9 cellular contexts compared by ENCODE assay signal in genomic region chr3:71784914-71785593, GRCh38. TPM values are rescaled to one million over a fixed set of nuclear protein-coding genes. Genes with fewer than 3 reads are reported as not detected.
DNase-seq lines count a peak whose midpoint lies in the region; ATAC-seq and TF ChIP-seq lines count a peak whose summit lies in the region.
"Had no signal": no experiment of that assay in that cellular context is flagged by ENCODE, and none has a peak within 500 bp of the region (broad histone marks: within the 10 kb centered on the region; RNA-seq: fewer than 3 reads in every experiment).

Gene PROK2, minus strand, starts transcription at chr3:71785148. Its CDS starts 96 bp downstream, at chr3:71785052.

- H3K27me3 ChIP-seq in heart left ventricle = peaks cover 13 to 81% (median 52%) of the 10 kb centered on the region in 9 donors
- H3K27me3 ChIP-seq in iPS-18a (ENCODE audit: control insufficient read depth, insufficient read depth, low read length) = peaks cover 72% of the 10 kb centered on the region

- H3K4me1 Mint-ChIP-seq in activated T-cell treated with anti-CD3 and anti-CD28 coated beads, Interleukin-2, amount 50 U/mL, for 72 hours (ENCODE audit: low read depth) = peaks cover 21% of the 10 kb centered on the region

- peak within 1 kb of the TSS; percentile 7 for H3K9ac ChIP-seq in iPS-18a (ENCODE audit: low read length)

- no peaks in the 10 kb centered on the region for H3K9me3 Mint-ChIP-seq in activated T-cell treated with anti-CD3 and anti-CD28 coated beads, Interleukin-2, amount 50 U/mL, for 72 hours

- peaks cover 0 to 29% (median 6%) of the 10 kb centered on the region in 12 donors for H3K4me1 ChIP-seq in heart left ventricle
- H3K4me1 ChIP-seq in iPS-18a (ENCODE audit: control insufficient read depth, low read depth, low read length) = peaks cover 33% of the 10 kb centered on the region

- H3K4me3 Mint-ChIP-seq in activated T-cell treated with anti-CD3 and anti-CD28 coated beads, Interleukin-2, amount 50 U/mL, for 72 hours = peak within 1 kb of the TSS; percentile 84 to 94

- no peaks in the 10 kb centered on the region for H3K36me3 ChIP-seq in heart left ventricle
- H3K36me3 ChIP-seq in iPS-18a (ENCODE audit: control insufficient read depth, low read depth, low read length) = no peaks in the 10 kb centered on the region

- no peaks in the 10 kb centered on the region for H3K9me3 ChIP-seq in heart left ventricle
- no peaks in the 10 kb centered on the region for H3K9me3 ChIP-seq in iPS-18a (ENCODE audit: control insufficient read depth, low read depth, low read length)

- DNase-seq in heart left ventricle = no peak
- DNase-seq in Right ventricle myocardium superior = no peak
- peak; percentile 34 to 50 for DNase-seq in activated T-cell treated with anti-CD3 and anti-CD28 coated beads, Interleukin-2, amount 50 U/mL, for 72 hours
- peak; percentile 42 to 47 for DNase-seq in stimulated activated CD4-positive, alpha-beta T cell treated with anti-CD3 and anti-CD28 coated beads, Interleukin-4, amount 100 ng/mL, for 4 hours
- DNase-seq in dermis blood vessel endothelial cell = no peak

- peaks cover 63% of the 10 kb centered on the region for H3K27me3 Mint-ChIP-seq in activated T-cell treated with anti-CD3 and anti-CD28 coated beads, Interleukin-2, amount 50 U/mL, for 72 hours (ENCODE audit: low read depth)

- H3K27ac ChIP-seq in heart left ventricle (no peak within 1 kb of the TSS), iPS-18a (ENCODE audit: low read length) (no peak within 1 kb of the TSS)

- TF ChIP-seq CTCF in heart left ventricle (IDR thresholded peaks at IDR 0.05) = no peak

- H3K4me3 ChIP-seq in heart left ventricle (peak within 1 kb of the TSS; percentile 9 to 68 (median 27)), iPS-18a (ENCODE audit: low read length) (peak within 1 kb of the TSS; percentile 60)

- H3K36me3 Mint-ChIP-seq in activated T-cell treated with anti-CD3 and anti-CD28 coated beads, Interleukin-2, amount 50 U/mL, for 72 hours (ENCODE audit: insufficient read depth in 2 of 2) = peaks cover 0 to 2% of the 10 kb centered on the region in 2 donors

- no peak for TF ChIP-seq POLR2A in heart left ventricle (IDR thresholded peaks at IDR 0.05)

- intact Hi-C loops in heart left ventricle (cut with DNase I) = no loop called here
- intact Hi-C loops in Right ventricle myocardium superior (cut with DNase I) = no loop called here

- H3K27ac Mint-ChIP-seq in activated T-cell treated with anti-CD3 and anti-CD28 coated beads, Interleukin-2, amount 50 U/mL, for 72 hours = no peak within 1 kb of the TSS

- peak in 1 of 4 donors; percentile 46 for ATAC-seq in heart left ventricle
- ATAC-seq in Right ventricle myocardium superior (ENCODE audit: poor library complexity) = no peak
- ATAC-seq in activated T-cell treated with anti-CD3 and anti-CD28 coated beads, Interleukin-2, amount 50 U/mL, for 72 hours (replicated peaks in 1 of 2) = peak; percentile 84 to 87
- ATAC-seq in HG03175 (IDR thresholded peaks at IDR 0.05; ENCODE audit: unreplicated experiment) = no peak
- ATAC-seq in GM18498 (IDR thresholded peaks at IDR 0.05; ENCODE audit: unreplicated experiment) = no peak

- WGBS in heart left ventricle, 4 donors = 1 to 3% (median 2%) methylated on average over 17 to 94 of the region's 94 CpGs

RNA-seq across cellular contexts. Expression of gene PROK2, which starts in this region (rescaled TPM):
- total RNA-seq in heart left ventricle (under 1 TPM in 6 of 9 donors, not detected in 3; 0.17 to 0.49 (median 0.28) TPM), Right ventricle myocardium superior (0.54 TPM), dermis blood vessel endothelial cell (not detected in 2 replicates)
- under 1 TPM in 1 of 2 donors, not detected in 1; 0.24 TPM for polyA plus RNA-seq in heart left ventricle
- total RNA-seq in activated T-cell treated with anti-CD3 and anti-CD28 coated beads, Interleukin-2, amount 50 U/mL, for 72 hours = under 1 TPM; 0.16 to 0.24 TPM
- total RNA-seq: pulmonary artery endothelial cell had no signal

Comparison
In these comparisons a context has a peak if more than half of its experiments do, and no peak if none do; other contexts are left out.
1. Peak in DNase-seq and ATAC-seq in activated T-cell treated with anti-CD3 and anti-CD28 coated beads, Interleukin-2, amount 50 U/mL, for 72 hours; RNA of the gene not detected or under 1 TPM.
2. DNase-seq: peak in stimulated activated CD4-positive, alpha-beta T cell treated with anti-CD3 and anti-CD28 coated beads, Interleukin-4, amount 100 ng/mL, for 4 hours (2 of 2); none in heart left ventricle (0 of 5), Right ventricle myocardium superior (single experiment) and dermis blood vessel endothelial cell (single experiment).